22 cellular contexts compared by ENCODE assay signal in the genomic region with DNA sequence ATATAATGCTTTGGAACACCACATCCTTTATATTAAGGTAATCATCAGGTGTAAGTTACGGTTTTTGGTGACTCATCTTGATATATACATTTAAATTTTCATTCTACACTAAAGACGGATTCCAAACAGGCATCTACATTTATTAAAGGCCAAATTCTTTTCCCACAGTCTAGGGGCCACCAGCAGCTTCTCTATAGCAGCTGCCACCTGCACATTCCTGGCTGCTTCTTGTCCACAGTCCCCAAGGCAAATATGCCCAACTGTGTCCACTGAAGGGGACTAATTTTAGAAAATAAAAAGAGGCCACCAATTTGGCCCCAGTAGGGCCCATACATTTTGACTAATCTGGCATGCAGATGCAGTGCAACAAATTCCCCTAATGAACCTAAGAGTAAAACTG.
"Had no signal": no experiment of that assay in that cellular context is flagged by ENCODE, and none has a peak within 500 bp of the region (broad histone marks: within the 10 kb centered on the region; RNA-seq: fewer than 3 reads in every experiment).

No MANE protein-coding gene starts in this region.

- H3K27me3 ChIP-seq: foreskin keratinocyte, gastroesophageal sphincter, hepatocyte, left lung had no signal

- H3K4me2 ChIP-seq: hepatocyte had no signal

- FAIRE-seq: endothelial cell of umbilical vein, frontal cortex, keratinocyte had no signal

- H3K4me1 ChIP-seq: esophagus muscularis mucosa, foreskin keratinocyte, gastroesophageal sphincter, heart left ventricle, left lung, lower lobe of right lung had no signal

- ATAC-seq: foreskin keratinocyte, gastroesophageal sphincter, heart left ventricle, left cardiac atrium, left lung, left ventricle myocardium superior, lower lobe of right lung, mucosa of descending colon had no signal

- H2AFZ ChIP-seq: hepatocyte had no signal

- H3K4me3 ChIP-seq: coronary artery, dorsolateral prefrontal cortex, esophagus muscularis mucosa, gastroesophageal sphincter, heart left ventricle, hepatocyte, left lung, lower lobe of right lung, mucosa of descending colon had no signal

- H3K36me3 ChIP-seq: esophagus muscularis mucosa, gastroesophageal sphincter, heart left ventricle, left lung, lower lobe of right lung had no signal

- H3K27ac ChIP-seq: coronary artery, dorsolateral prefrontal cortex, esophagus muscularis mucosa, foreskin keratinocyte, gastroesophageal sphincter, heart left ventricle, hepatocyte, left lung, lower lobe of right lung had no signal

- DNase-seq: dermis blood vessel endothelial cell; dorsolateral prefrontal cortex; effector CD4-positive, alpha-beta T cell; effector memory CD4-positive, alpha-beta T cell; foreskin keratinocyte; heart left ventricle; hypothalamus; immature natural killer cell; left cardiac atrium; left lung; left ventricle myocardium superior; lower lobe of right lung; mesenchymal stem cell; mucosa of descending colon; naive B cell had no signal

- H3K9me3 ChIP-seq: esophagus muscularis mucosa, gastroesophageal sphincter, heart left ventricle, left lung, lower lobe of right lung, mucosa of descending colon had no signal

- H3K79me2 ChIP-seq: hepatocyte had no signal
